In genomic region chr19:4376991-4377781, GRCh38 we compare ENCODE assay signal across 11 cellular contexts. TPM values are rescaled to one million over a fixed set of nuclear protein-coding genes. Genes with fewer than 3 reads are reported as not detected.
A peak's percentile ranks its signal among the peaks of the same experiment; 100 is the strongest.
DNase-seq lines count a peak whose midpoint lies in the region; ATAC-seq, FAIRE-seq and TF ChIP-seq lines count a peak whose summit lies in the region.
"Had no signal": no experiment of that assay in that cellular context is flagged by ENCODE, and none has a peak within 500 bp of the region (broad histone marks: within the 10 kb centered on the region; RNA-seq: fewer than 3 reads in every experiment).

No MANE protein-coding gene starts in this region.

- no peak overlapping the region for H2AFZ ChIP-seq in keratinocyte (ENCODE audit: control insufficient read depth, low read length)

- peak overlapping the region; percentile 78 for H3K4me2 ChIP-seq in keratinocyte (ENCODE audit: control insufficient read depth, extremely low read depth, insufficient read depth, low read depth, low read length)

- peaks cover 11% of the 10 kb centered on the region for H3K9me1 ChIP-seq in keratinocyte (ENCODE audit: control insufficient read depth, extremely low read depth, insufficient read depth, low read length)

- no peaks in the 10 kb centered on the region for H3K36me3 ChIP-seq in keratinocyte (ENCODE audit: control insufficient read depth in 2 of 2, extremely low read depth in 1 of 2, insufficient read depth in 2 of 2, low read length in 2 of 2)

- H4K20me1 ChIP-seq in keratinocyte (ENCODE audit: control insufficient read depth, extremely low read depth, insufficient read depth, low read length), result peaks cover 20% of the 10 kb centered on the region

- TF ChIP-seq CTCF in WTC11 (IDR thresholded peaks at IDR 0.05), result no peak
- TF ChIP-seq CTCF in keratinocyte (optimal IDR thresholded peaks at IDR 0.05 in 1 of 3, IDR thresholded peaks at IDR 0.05 in 1 of 3, conservative IDR thresholded peaks at IDR 0.05 in 1 of 3; ENCODE audit: extremely low read depth in 1 of 3, insufficient read depth in 2 of 3, low read length in 3 of 3), result no peak

- no peaks in the 10 kb centered on the region for H3K27me3 ChIP-seq in keratinocyte (ENCODE audit: control insufficient read depth, extremely low read depth, insufficient read depth, low read length)

- no peaks in the 10 kb centered on the region for H3K27me3 Mint-ChIP-seq in activated CD4-positive, alpha-beta T cell treated with anti-CD3 and anti-CD28 coated beads, Interleukin-2, amount 10 ng/mL, durations not matched to agents 24 days and 14 days
- no peaks in the 10 kb centered on the region for H3K27me3 Mint-ChIP-seq in WTC11 (ENCODE audit: low read depth)

- H3K79me2 ChIP-seq in keratinocyte (ENCODE audit: control insufficient read depth, insufficient read depth, low read length), result peaks cover 64% of the 10 kb centered on the region

- no peak overlapping the region for H3K4me3 Mint-ChIP-seq in activated CD4-positive, alpha-beta T cell treated with anti-CD3 and anti-CD28 coated beads, Interleukin-2, amount 10 ng/mL, durations not matched to agents 24 days and 14 days
- no peak overlapping the region for H3K4me3 Mint-ChIP-seq in WTC11
- H3K4me3 Mint-ChIP-seq: neural crest cell had no signal

- no peak for ATAC-seq in WTC11
- ATAC-seq in HG02870 (IDR thresholded peaks at IDR 0.05; ENCODE audit: unreplicated experiment), result no peak
- ATAC-seq in GM19455 (IDR thresholded peaks at IDR 0.05; ENCODE audit: unreplicated experiment), result no peak

- H3K4me1 Mint-ChIP-seq in activated CD4-positive, alpha-beta T cell treated with anti-CD3 and anti-CD28 coated beads, Interleukin-2, amount 10 ng/mL, durations not matched to agents 24 days and 14 days, result peaks cover 62% of the 10 kb centered on the region
- H3K4me1 Mint-ChIP-seq in WTC11, result peaks cover 50% of the 10 kb centered on the region

- H3K9ac ChIP-seq in keratinocyte (ENCODE audit: control insufficient read depth, extremely low read depth, insufficient read depth, low read length), result peak overlapping the region; percentile 77

- H3K36me3 Mint-ChIP-seq in activated CD4-positive, alpha-beta T cell treated with anti-CD3 and anti-CD28 coated beads, Interleukin-2, amount 10 ng/mL, durations not matched to agents 24 days and 14 days (ENCODE audit: low read depth), result peaks cover 4% of the 10 kb centered on the region
- no peaks in the 10 kb centered on the region for H3K36me3 Mint-ChIP-seq in WTC11

- POLR2A ChIA-PET in WTC11 (lab: Charles Lee), result no interaction called here

- DNase-seq in activated CD4-positive, alpha-beta T cell treated with anti-CD3 and anti-CD28 coated beads, Interleukin-2, amount 10 ng/mL, durations not matched to agents 24 days and 14 days, result no peak
- DNase-seq in activated CD4-positive, alpha-beta T cell treated with anti-CD3 and anti-CD28 coated beads for 1 hour, result no peak
- DNase-seq in WTC11 (ENCODE audit: low spot score) (no peak), keratinocyte (ENCODE audit: low read depth, low spot score) (no peak), substantia nigra (lab: John Stamatoyannopoulos, UW) (peak in 1 of 49 donors; percentile 70), NCI-H128 (lab: John Stamatoyannopoulos, UW; ENCODE audit: unreplicated experiment) (no peak)
- DNase-seq: activated effector memory CD4-positive, alpha-beta T cell treated with anti-CD3 and anti-CD28 coated beads, Interleukin-2, amount 50 U/mL, for 16 hours; NCI-H1092 had no signal

- no peaks in the 10 kb centered on the region for H3K9me3 ChIP-seq in keratinocyte (ENCODE audit: control insufficient read depth, low read depth, low read length)

- dilution Hi-C loops in keratinocyte (cut with MboI; ENCODE audit: extremely low pct_ligation_motif_present, low sequenced_read_pairs), result no loop called here

- H3K4me1 ChIP-seq in keratinocyte (ENCODE audit: control insufficient read depth, extremely low read depth, insufficient read depth, low read length), result peaks cover 77% of the 10 kb centered on the region

- peak overlapping the region; percentile 62 for H3K27ac Mint-ChIP-seq in activated CD4-positive, alpha-beta T cell treated with anti-CD3 and anti-CD28 coated beads, Interleukin-2, amount 10 ng/mL, durations not matched to agents 24 days and 14 days
- peak overlapping the region; percentile 88 for H3K27ac Mint-ChIP-seq in WTC11

- H3K4me3 ChIP-seq in keratinocyte (ENCODE audit: control insufficient read depth in 2 of 3, extremely low read depth in 1 of 3, insufficient read depth in 2 of 3, low read depth in 1 of 3, low read length in 3 of 3), result no peak overlapping the region

- H3K27ac ChIP-seq in keratinocyte (ENCODE audit: control insufficient read depth, insufficient read depth, low read length) (peak overlapping the region; percentile 39), substantia nigra (ENCODE audit: low read depth, low read length, poor library complexity, severe bottlenecking) (peak overlapping the region; percentile 26)

- no peaks in the 10 kb centered on the region for H3K9me3 Mint-ChIP-seq in activated CD4-positive, alpha-beta T cell treated with anti-CD3 and anti-CD28 coated beads, Interleukin-2, amount 10 ng/mL, durations not matched to agents 24 days and 14 days
- no peaks in the 10 kb centered on the region for H3K9me3 Mint-ChIP-seq in WTC11
- H3K9me3 Mint-ChIP-seq: neural crest cell had no signal

- FAIRE-seq in keratinocyte (lab: Jason Lieb, UNC), result peak; percentile 76

- CTCF ChIA-PET in WTC11 (lab: Charles Lee), result interaction anchor here (1.1 to 5.2 kb wide), 10 partner anchors 12 to 146 kb away, joined by 3 to 48 read pairs (median 22); partner anchors contain the start of genes CHAF1A, MPND and SH3GL1

- intact Hi-C loops in activated CD4-positive, alpha-beta T cell treated with anti-CD3 and anti-CD28 coated beads, Interleukin-2, amount 10 ng/mL, durations not matched to agents 24 days and 14 days (cut with micrococcal nuclease), result no loop called here

TF ChIP-seq in WTC11, 78 proteins besides CTCF, POLR2A, EP300 and RAD21 (continues in another document):
- TF ChIP-seq JAZF1 (CRISPR knock-in tag; IDR thresholded peaks at IDR 0.05) (no peak), NR2C2 (CRISPR knock-in tag; IDR thresholded peaks at IDR 0.05) (no peak), SMAD4 (CRISPR knock-in tag; IDR thresholded peaks at IDR 0.05) (no peak)
- TF ChIP-seq, protein P1, sequence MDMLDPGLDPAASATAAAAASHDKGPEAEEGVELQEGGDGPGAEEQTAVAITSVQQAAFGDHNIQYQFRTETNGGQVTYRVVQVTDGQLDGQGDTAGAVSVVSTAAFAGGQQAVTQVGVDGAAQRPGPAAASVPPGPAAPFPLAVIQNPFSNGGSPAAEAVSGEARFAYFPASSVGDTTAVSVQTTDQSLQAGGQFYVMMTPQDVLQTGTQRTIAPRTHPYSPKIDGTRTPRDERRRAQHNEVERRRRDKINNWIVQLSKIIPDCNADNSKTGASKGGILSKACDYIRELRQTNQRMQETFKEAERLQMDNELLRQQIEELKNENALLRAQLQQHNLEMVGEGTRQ (CRISPR knock-in tag; IDR thresholded peaks at IDR 0.05), result no peak

RNA-seq across cellular contexts. Expression of gene SH3GL1, which starts 23.2 kb away (rescaled TPM):
- 53.8 and 56.8 TPM in 2 replicates for total RNA-seq in activated CD4-positive, alpha-beta T cell treated with anti-CD3 and anti-CD28 coated beads, Interleukin-2, amount 10 ng/mL, durations not matched to agents 24 days and 14 days
- 89.4 to 109 TPM (median 89.7 TPM) in 3 replicates for total RNA-seq in WTC11 (2021)
- polyA plus RNA-seq in keratinocyte, result 47.4 to 61.0 TPM (median 52.7 TPM) in 3 replicates
- polyA plus RNA-seq in keratinocyte (2011; ENCODE audit: low read depth), result 51.2 TPM
- polyA plus RNA-seq in keratinocyte (2011; cell fraction: cytosol; rRNA removed), result 43.2 and 91.3 TPM in 2 replicates
- polyA plus RNA-seq in keratinocyte (2011; cell fraction: nucleus; rRNA removed), result 46.9 and 63.8 TPM in 2 replicates
- 82.6 and 89.6 TPM in 2 replicates for polyA plus RNA-seq in keratinocyte (2012; ENCODE audit: low replicate concordance)
- polyA minus RNA-seq in keratinocyte, result 27.5 to 75.2 TPM (median 36.8 TPM) in 3 replicates
- 106 TPM for polyA minus RNA-seq in keratinocyte (2011; cell fraction: cytosol; rRNA and poly(A)+ RNA removed)
- polyA minus RNA-seq in keratinocyte (2011; cell fraction: nucleus; rRNA and poly(A)+ RNA removed), result 26.8 and 27.0 TPM in 2 replicates

RNA-seq across cellular contexts. Expression of gene CHAF1A, which starts 25.3 kb away (rescaled TPM):
- 99.4 and 103 TPM in 2 replicates for total RNA-seq in activated CD4-positive, alpha-beta T cell treated with anti-CD3 and anti-CD28 coated beads, Interleukin-2, amount 10 ng/mL, durations not matched to agents 24 days and 14 days
- total RNA-seq in WTC11 (2021), result 126 to 161 TPM (median 137 TPM) in 3 replicates
- polyA plus RNA-seq in keratinocyte, result 5.2 to 12.5 TPM (median 10.6 TPM) in 3 replicates
- 4.8 TPM for polyA plus RNA-seq in keratinocyte (2011; ENCODE audit: low read depth)
- 7.5 and 8.0 TPM in 2 replicates for polyA plus RNA-seq in keratinocyte (2011; cell fraction: cytosol; rRNA removed)
- 11.8 and 12.3 TPM in 2 replicates for polyA plus RNA-seq in keratinocyte (2011; cell fraction: nucleus; rRNA removed)
- 3.7 and 16.7 TPM in 2 replicates for polyA plus RNA-seq in keratinocyte (2012; ENCODE audit: low replicate concordance)
- 5.1 to 11.2 TPM (median 8.9 TPM) in 3 replicates for polyA minus RNA-seq in keratinocyte
- 13.8 TPM for polyA minus RNA-seq in keratinocyte (2011; cell fraction: cytosol; rRNA and poly(A)+ RNA removed)
- polyA minus RNA-seq in keratinocyte (2011; cell fraction: nucleus; rRNA and poly(A)+ RNA removed), result 7.7 and 10.0 TPM in 2 replicates

RNA-seq across cellular contexts. Expression of gene MPND, which starts 33.8 kb away (rescaled TPM):
- 20.6 and 21.0 TPM in 2 replicates for total RNA-seq in activated CD4-positive, alpha-beta T cell treated with anti-CD3 and anti-CD28 coated beads, Interleukin-2, amount 10 ng/mL, durations not matched to agents 24 days and 14 days
- total RNA-seq in WTC11 (2021), result 28.3 to 37.7 TPM (median 37.4 TPM) in 3 replicates
- polyA plus RNA-seq in keratinocyte, result 4.2 to 4.7 TPM (median 4.6 TPM) in 3 replicates
- polyA plus RNA-seq in keratinocyte (2011; ENCODE audit: low read depth), result 2.8 TPM
- polyA plus RNA-seq in keratinocyte (2011; cell fraction: cytosol; rRNA removed), result 2.7 and 5.3 TPM in 2 replicates
- polyA plus RNA-seq in keratinocyte (2011; cell fraction: nucleus; rRNA removed), result 2.4 TPM in 2 replicates
- 5.7 and 11.4 TPM in 2 replicates for polyA plus RNA-seq in keratinocyte (2012; ENCODE audit: low replicate concordance)
- 2.0 to 7.9 TPM (median 2.3 TPM) in 3 replicates for polyA minus RNA-seq in keratinocyte
- 8.1 TPM for polyA minus RNA-seq in keratinocyte (2011; cell fraction: cytosol; rRNA and poly(A)+ RNA removed)
- 0.85 and 2.7 TPM in 2 replicates for polyA minus RNA-seq in keratinocyte (2011; cell fraction: nucleus; rRNA and poly(A)+ RNA removed)

RNA-seq across cellular contexts. Expression of gene STAP2, which starts 38.6 kb away (rescaled TPM):
- 14.2 and 16.8 TPM in 2 replicates for total RNA-seq in activated CD4-positive, alpha-beta T cell treated with anti-CD3 and anti-CD28 coated beads, Interleukin-2, amount 10 ng/mL, durations not matched to agents 24 days and 14 days
- total RNA-seq in WTC11 (2021), result 18.2 to 21.1 TPM (median 20.2 TPM) in 3 replicates
- polyA plus RNA-seq in keratinocyte, result 53.8 to 80.5 TPM (median 60.0 TPM) in 3 replicates
- 70.3 TPM for polyA plus RNA-seq in keratinocyte (2011; ENCODE audit: low read depth)
- polyA plus RNA-seq in keratinocyte (2011; cell fraction: cytosol; rRNA removed), result 37.9 and 84.3 TPM in 2 replicates
- polyA plus RNA-seq in keratinocyte (2011; cell fraction: nucleus; rRNA removed), result 70.9 and 84.1 TPM in 2 replicates
- 54.3 and 57.7 TPM in 2 replicates for polyA plus RNA-seq in keratinocyte (2012; ENCODE audit: low replicate concordance)
- polyA minus RNA-seq in keratinocyte, result 38.9 to 51.1 TPM (median 39.6 TPM) in 3 replicates
- polyA minus RNA-seq in keratinocyte (2011; cell fraction: cytosol; rRNA and poly(A)+ RNA removed), result 77.9 TPM
- 23.1 and 24.4 TPM in 2 replicates for polyA minus RNA-seq in keratinocyte (2011; cell fraction: nucleus; rRNA and poly(A)+ RNA removed)
